Comparison of ENCODE assay signal across 9 cellular contexts in genomic region chr20:14142171-14142570, GRCh38.
DNase-seq lines count a peak whose midpoint lies in the region; ATAC-seq, FAIRE-seq and TF ChIP-seq lines count a peak whose summit lies in the region.
"Had no signal": no experiment of that assay in that cellular context is flagged by ENCODE, and none has a peak within 500 bp of the region (broad histone marks: within the 10 kb centered on the region; RNA-seq: fewer than 3 reads in every experiment).

No MANE protein-coding gene starts in this region.

- H3K27me3 Mint-ChIP-seq in astrocyte (ENCODE audit: low read depth, unreplicated experiment): no peaks in the 10 kb centered on the region
- H3K27me3 Mint-ChIP-seq in activated CD4-positive, alpha-beta memory T cell treated with anti-CD3 and anti-CD28 coated beads for 36 hours: no peaks in the 10 kb centered on the region
- H3K27me3 Mint-ChIP-seq: CD4-positive, CD25-positive, alpha-beta regulatory T cell had no signal

- 20 to 21% methylated on average over 5 of the region's 5 CpGs for WGBS in tibial nerve, 2 donors

- DNase-seq in Right ventricle myocardium superior (no peak), cardiac septum (ENCODE audit: low spot score) (no peak), NCI-H2029 treated with DMSO at 0.1 percent for 48 hours (lab: John Stamatoyannopoulos, UW) (peak; percentile 85), astrocyte (ENCODE audit: low read depth) (peak; percentile 26), iPS DF 4.7 (ENCODE audit: extremely low read depth, low spot score) (peak; percentile 71), tibial nerve (ENCODE audit: low spot score in 2 of 2) (peak in 1 of 2 donors; percentile 14)
- no peak for DNase-seq in activated CD4-positive, alpha-beta memory T cell treated with anti-CD3 and anti-CD28 coated beads for 36 hours
- DNase-seq: CD4-positive, CD25-positive, alpha-beta regulatory T cell had no signal

- TF ChIP-seq EP300 in tibial nerve (IDR thresholded peaks at IDR 0.05): no peak

- H3K79me2 ChIP-seq in astrocyte (ENCODE audit: insufficient read depth, low read length): no peaks in the 10 kb centered on the region

- no peak overlapping the region for H3K4me2 ChIP-seq in astrocyte (ENCODE audit: low read length)

- peak; percentile 92 for ATAC-seq in Right ventricle myocardium superior (ENCODE audit: poor library complexity)
- ATAC-seq in HG03520 (IDR thresholded peaks at IDR 0.05; ENCODE audit: unreplicated experiment): no peak

- POLR2A ChIA-PET in activated CD4-positive, alpha-beta memory T cell treated with anti-CD3 and anti-CD28 coated beads for 36 hours (lab: Charles Lee): no interaction called here

- peak overlapping the region; percentile 59 for H3K27ac Mint-ChIP-seq in astrocyte (ENCODE audit: unreplicated experiment)
- no peak overlapping the region for H3K27ac Mint-ChIP-seq in activated CD4-positive, alpha-beta memory T cell treated with anti-CD3 and anti-CD28 coated beads for 36 hours
- H3K27ac Mint-ChIP-seq: CD4-positive, CD25-positive, alpha-beta regulatory T cell had no signal

- no peaks in the 10 kb centered on the region for H4K20me1 ChIP-seq in astrocyte (ENCODE audit: insufficient read depth, low read length)

- H3K36me3 ChIP-seq in astrocyte (ENCODE audit: insufficient read depth, low read length) (no peaks in the 10 kb centered on the region), tibial nerve (no peaks in the 10 kb centered on the region)

- CTCF ChIA-PET in activated CD4-positive, alpha-beta memory T cell treated with anti-CD3 and anti-CD28 coated beads for 36 hours (lab: Charles Lee): no interaction called here

- no peaks in the 10 kb centered on the region for H3K9me3 Mint-ChIP-seq in astrocyte (ENCODE audit: unreplicated experiment)
- H3K9me3 Mint-ChIP-seq in activated CD4-positive, alpha-beta memory T cell treated with anti-CD3 and anti-CD28 coated beads for 36 hours: no peaks in the 10 kb centered on the region

- H2AFZ ChIP-seq in astrocyte (ENCODE audit: low read depth, low read length): no peak overlapping the region

- H3K27me3 ChIP-seq in astrocyte (ENCODE audit: insufficient read depth, low read length) (no peaks in the 10 kb centered on the region), tibial nerve (no peaks in the 10 kb centered on the region)

- H3K4me3 ChIP-seq in astrocyte (ENCODE audit: insufficient read depth, low read depth, low read length): no peak overlapping the region
- H3K4me3 ChIP-seq in tibial nerve: no peak overlapping the region

- H3K4me1 ChIP-seq in astrocyte (ENCODE audit: insufficient read depth, low read length) (no peaks in the 10 kb centered on the region), tibial nerve (peaks cover 0 to 14% (median 0%) of the 10 kb centered on the region in 4 donors)

- no peak for FAIRE-seq in astrocyte (lab: Jason Lieb, UNC)

- H3K9me3 ChIP-seq in astrocyte (ENCODE audit: insufficient read depth, low read depth, low read length): no peaks in the 10 kb centered on the region
- no peaks in the 10 kb centered on the region for H3K9me3 ChIP-seq in tibial nerve

- intact Hi-C loops in Right ventricle myocardium superior (cut with DNase I) (no loop called here), cardiac septum (cut with DNase I) (no loop called here)
- intact Hi-C loops in activated CD4-positive, alpha-beta memory T cell treated with anti-CD3 and anti-CD28 coated beads for 36 hours (cut with micrococcal nuclease): no loop called here

- no peak overlapping the region for H3K9ac ChIP-seq in astrocyte (ENCODE audit: low read length)

- H3K27ac ChIP-seq in astrocyte (ENCODE audit: low read depth, low read length): no peak overlapping the region
- H3K27ac ChIP-seq in tibial nerve: no peak overlapping the region

- TF ChIP-seq CTCF in astrocyte (IDR thresholded peaks at IDR 0.05; ENCODE audit: insufficient read depth, low read depth, low read length) (peak; percentile 52), tibial nerve (IDR thresholded peaks at IDR 0.05) (peak in 4 of 5 experiments; percentile 23 to 48 (median 34))

- peaks cover 4% of the 10 kb centered on the region for H3K4me1 Mint-ChIP-seq in astrocyte (ENCODE audit: low read depth, unreplicated experiment)
- H3K4me1 Mint-ChIP-seq in activated CD4-positive, alpha-beta memory T cell treated with anti-CD3 and anti-CD28 coated beads for 36 hours (ENCODE audit: low read depth): no peaks in the 10 kb centered on the region
- H3K4me1 Mint-ChIP-seq: CD4-positive, CD25-positive, alpha-beta regulatory T cell had no signal

- no peaks in the 10 kb centered on the region for H3K36me3 Mint-ChIP-seq in astrocyte (ENCODE audit: low read depth, unreplicated experiment)
- no peaks in the 10 kb centered on the region for H3K36me3 Mint-ChIP-seq in activated CD4-positive, alpha-beta memory T cell treated with anti-CD3 and anti-CD28 coated beads for 36 hours
- H3K36me3 Mint-ChIP-seq: CD4-positive, CD25-positive, alpha-beta regulatory T cell had no signal

- no peak for TF ChIP-seq POLR2A in tibial nerve (IDR thresholded peaks at IDR 0.05)

- H3K4me3 Mint-ChIP-seq in astrocyte (ENCODE audit: unreplicated experiment): no peak overlapping the region
- no peak overlapping the region for H3K4me3 Mint-ChIP-seq in activated CD4-positive, alpha-beta memory T cell treated with anti-CD3 and anti-CD28 coated beads for 36 hours
- H3K4me3 Mint-ChIP-seq: CD4-positive, CD25-positive, alpha-beta regulatory T cell had no signal

Comparison
In these comparisons a context has a peak if more than half of its experiments do, and no peak if none do; other contexts are left out.
1. DNase-seq: peak in NCI-H2029 treated with DMSO at 0.1 percent for 48 hours (single experiment), astrocyte (single experiment) and iPS DF 4.7 (single experiment); none in Right ventricle myocardium superior (single experiment), cardiac septum (single experiment) and activated CD4-positive, alpha-beta memory T cell treated with anti-CD3 and anti-CD28 coated beads for 36 hours (single experiment).